ENCODE assay signal across 8 cellular contexts in genomic region chr14:52790756-52791203, GRCh38. TPM values are rescaled to one million over a fixed set of nuclear protein-coding genes. Genes with fewer than 3 reads are reported as not detected.
DNase-seq lines count a peak whose midpoint lies in the region; ATAC-seq and TF ChIP-seq lines count a peak whose summit lies in the region.

No MANE protein-coding gene starts in this region.

- H3K27ac Mint-ChIP-seq in GM23338, result peak overlapping the region; percentile 55
- H3K27ac Mint-ChIP-seq in activated T-helper 1 cell treated with anti-CD3 and anti-CD28 coated beads, Interleukin-12 subunit alpha, Interleukin-12 subunit beta, Interleukin-2, Interleukin-4 antibody, amounts not matched to agents 30 ng/mL and 10 ng/mL and 1 ng/mL, durations not matched to agents 14 hours and 24 hours and 36 hours, result peak overlapping the region; percentile 75

- H3K79me2 ChIP-seq in GM23338 (replicated peaks; ENCODE audit: insufficient read depth), result peaks cover 49% of the 10 kb centered on the region

- no peaks in the 10 kb centered on the region for H3K9me3 ChIP-seq in iPS-20b (ENCODE audit: insufficient read depth, low read depth, low read length)
- no peaks in the 10 kb centered on the region for H3K9me3 ChIP-seq in suprapubic skin

- H3K9ac ChIP-seq in iPS-20b (ENCODE audit: low read depth, low read length), result peak overlapping the region; percentile 78

- no peaks in the 10 kb centered on the region for H3K9me2 ChIP-seq in GM23338 (ENCODE audit: insufficient read depth)

- H3K27me3 Mint-ChIP-seq in GM23338 (ENCODE audit: insufficient read depth, low read depth, poor library complexity), result peaks cover 3% of the 10 kb centered on the region
- H3K27me3 Mint-ChIP-seq in activated T-helper 1 cell treated with anti-CD3 and anti-CD28 coated beads, Interleukin-12 subunit alpha, Interleukin-12 subunit beta, Interleukin-2, Interleukin-4 antibody, amounts not matched to agents 30 ng/mL and 10 ng/mL and 1 ng/mL, durations not matched to agents 14 hours and 24 hours and 36 hours (ENCODE audit: insufficient read depth), result no peaks in the 10 kb centered on the region

- peak; percentile 50 for DNase-seq in Ammon's horn (ENCODE audit: low spot score)
- no peak for DNase-seq in GM23338 (ENCODE audit: low spot score)
- no peak for DNase-seq in activated T-helper 1 cell treated with anti-CD3 and anti-CD28 coated beads, Interleukin-12 subunit alpha, Interleukin-12 subunit beta, Interleukin-2, Interleukin-4 antibody, amounts not matched to agents 30 ng/mL and 10 ng/mL and 1 ng/mL, durations not matched to agents 14 hours and 24 hours and 36 hours (ENCODE audit: low spot score)
- DNase-seq in suprapubic skin (ENCODE audit: low spot score in 2 of 2), result peak in 1 of 2 donors; percentile 77
- DNase-seq in NCI-H2171 treated with DMSO at 0.1 percent for 48 hours (lab: John Stamatoyannopoulos, UW), result no peak

- H4K20me1 ChIP-seq in GM23338 (replicated peaks; ENCODE audit: insufficient read depth), result peaks cover 6% of the 10 kb centered on the region; the same call in 1 of the 2 replicates

- TF ChIP-seq POLR2A in suprapubic skin (IDR thresholded peaks at IDR 0.05), result no peak

- H3K27ac ChIP-seq in GM23338 (ENCODE audit: low read depth) (no peak overlapping the region), iPS-20b (ENCODE audit: low read length) (no peak overlapping the region), suprapubic skin (peak overlapping the region; percentile 83)

- peak overlapping the region; percentile 68 for H3K4me3 ChIP-seq in GM23338
- H3K4me3 ChIP-seq in iPS-20b (ENCODE audit: low read length), result peak overlapping the region; percentile 85
- H3K4me3 ChIP-seq in suprapubic skin, result peak overlapping the region; percentile 76

- no peaks in the 10 kb centered on the region for H3K36me3 ChIP-seq in GM23338 (ENCODE audit: insufficient read depth)
- H3K36me3 ChIP-seq in iPS-20b (ENCODE audit: insufficient read depth, low read depth, low read length), result no peaks in the 10 kb centered on the region
- no peaks in the 10 kb centered on the region for H3K36me3 ChIP-seq in suprapubic skin

- H2AFZ ChIP-seq in GM23338, result peak overlapping the region; percentile 0; the same call in 1 of the 2 replicates

- WGBS in suprapubic skin, result under 1% methylated on average over 25 of the region's 25 CpGs

- H3K36me3 Mint-ChIP-seq in GM23338 (ENCODE audit: low read depth), result peaks cover 5% of the 10 kb centered on the region; the same call in 2 of the 3 replicates
- H3K36me3 Mint-ChIP-seq in activated T-helper 1 cell treated with anti-CD3 and anti-CD28 coated beads, Interleukin-12 subunit alpha, Interleukin-12 subunit beta, Interleukin-2, Interleukin-4 antibody, amounts not matched to agents 30 ng/mL and 10 ng/mL and 1 ng/mL, durations not matched to agents 14 hours and 24 hours and 36 hours (ENCODE audit: low read depth), result peaks cover 4% of the 10 kb centered on the region

- no peaks in the 10 kb centered on the region; the same call in 2 of the 3 replicates for H3K9me3 Mint-ChIP-seq in GM23338
- H3K9me3 Mint-ChIP-seq in activated T-helper 1 cell treated with anti-CD3 and anti-CD28 coated beads, Interleukin-12 subunit alpha, Interleukin-12 subunit beta, Interleukin-2, Interleukin-4 antibody, amounts not matched to agents 30 ng/mL and 10 ng/mL and 1 ng/mL, durations not matched to agents 14 hours and 24 hours and 36 hours, result peaks cover 3% of the 10 kb centered on the region

- no peaks in the 10 kb centered on the region for H3K27me3 ChIP-seq in GM23338 (ENCODE audit: insufficient read depth)
- no peaks in the 10 kb centered on the region; the same call in 1 of the 2 replicates for H3K27me3 ChIP-seq in iPS-20b (ENCODE audit: insufficient read depth, low read length)
- H3K27me3 ChIP-seq in suprapubic skin, result no peaks in the 10 kb centered on the region

- TF ChIP-seq EP300 in suprapubic skin (IDR thresholded peaks at IDR 0.05), result no peak

- H3K4me2 ChIP-seq in GM23338, result peak overlapping the region; percentile 80

- H3F3A ChIP-seq in GM23338 (replicated peaks; ENCODE audit: low read depth), result no peaks in the 10 kb centered on the region

- TF ChIP-seq CTCF in GM23338 (conservative IDR thresholded peaks at IDR 0.05; ENCODE audit: low read depth in 2 of 2) (no peak), suprapubic skin (IDR thresholded peaks at IDR 0.05) (no peak)

- peaks cover 15% of the 10 kb centered on the region for H3K4me1 Mint-ChIP-seq in GM23338
- H3K4me1 Mint-ChIP-seq in activated T-helper 1 cell treated with anti-CD3 and anti-CD28 coated beads, Interleukin-12 subunit alpha, Interleukin-12 subunit beta, Interleukin-2, Interleukin-4 antibody, amounts not matched to agents 30 ng/mL and 10 ng/mL and 1 ng/mL, durations not matched to agents 14 hours and 24 hours and 36 hours (ENCODE audit: low read depth), result peaks cover 32% of the 10 kb centered on the region

- H3K4me1 ChIP-seq in GM23338 (ENCODE audit: insufficient read depth) (peaks cover 19% of the 10 kb centered on the region), iPS-20b (ENCODE audit: insufficient read depth, low read length) (peaks cover 5% of the 10 kb centered on the region; the same call in 1 of the 2 replicates), suprapubic skin (peaks cover 26% of the 10 kb centered on the region)

- ATAC-seq in GM23338, result peak; percentile 13
- no peak for ATAC-seq in GM21515 (IDR thresholded peaks at IDR 0.05; ENCODE audit: unreplicated experiment)
- ATAC-seq in HG02884 (IDR thresholded peaks at IDR 0.05; ENCODE audit: unreplicated experiment), result no peak

- intact Hi-C loops in activated T-helper 1 cell treated with anti-CD3 and anti-CD28 coated beads, Interleukin-12 subunit alpha, Interleukin-12 subunit beta, Interleukin-2, Interleukin-4 antibody, amounts not matched to agents 30 ng/mL and 10 ng/mL and 1 ng/mL, durations not matched to agents 14 hours and 24 hours and 36 hours (cut with micrococcal nuclease), result loop anchor here (1.0 to 5.0 kb wide), 4 partner anchors 60 to 362 kb away; partner anchors contain the start of genes DDHD1, GPR137C, PSMC6 and STYX

- peak overlapping the region; percentile 84 for H3K4me3 Mint-ChIP-seq in GM23338
- peak overlapping the region; percentile 92 for H3K4me3 Mint-ChIP-seq in activated T-helper 1 cell treated with anti-CD3 and anti-CD28 coated beads, Interleukin-12 subunit alpha, Interleukin-12 subunit beta, Interleukin-2, Interleukin-4 antibody, amounts not matched to agents 30 ng/mL and 10 ng/mL and 1 ng/mL, durations not matched to agents 14 hours and 24 hours and 36 hours

RNA-seq across cellular contexts. Expression of gene GNPNAT1, which starts 0.6 kb away (rescaled TPM):
- 67.9 and 68.7 TPM in 2 replicates for total RNA-seq in GM23338 (2014; rRNA removed; shearing (Covaris generic))
- polyA plus RNA-seq in GM23338 (2016; fragmentation: Nextera tagmentation; extraction: Ambion mirVana), result 42.1 and 44.4 TPM in 2 replicates
- 26.0 and 26.4 TPM in 2 replicates for total RNA-seq in activated T-helper 1 cell treated with anti-CD3 and anti-CD28 coated beads, Interleukin-12 subunit alpha, Interleukin-12 subunit beta, Interleukin-2, Interleukin-4 antibody, amounts not matched to agents 30 ng/mL and 10 ng/mL and 1 ng/mL, durations not matched to agents 14 hours and 24 hours and 36 hours
- total RNA-seq in suprapubic skin, result 10 to 100 TPM in 2 of 4 donors, 1 to 10 TPM in 2; 9.0 to 16.3 (median 12.7) TPM
